In the genomic region with DNA sequence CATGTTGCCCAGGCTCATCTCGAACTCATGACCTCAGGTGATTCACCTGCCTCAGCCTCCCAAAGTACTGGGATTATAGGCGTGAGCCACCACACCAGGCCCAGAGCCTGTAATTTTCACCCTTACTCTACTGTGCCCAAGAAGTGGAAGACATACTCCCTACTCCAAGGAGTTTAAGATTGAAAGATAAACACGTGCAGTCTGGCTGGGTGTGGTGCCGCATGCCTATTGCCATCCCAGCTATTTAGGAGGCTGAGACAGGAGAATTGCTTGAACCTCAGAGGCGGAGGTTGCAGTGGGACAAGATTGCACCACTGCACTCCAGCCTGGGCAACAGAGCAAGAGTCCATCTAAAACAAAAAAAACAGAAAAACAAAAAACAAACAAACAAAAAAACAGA, we compare ENCODE assay signal across 15 cellular contexts.
DNase-seq lines count a peak whose midpoint lies in the region; ATAC-seq and TF ChIP-seq lines count a peak whose summit lies in the region.
"Had no signal": no experiment of that assay in that cellular context is flagged by ENCODE, and none has a peak within 500 bp of the region (broad histone marks: within the 10 kb centered on the region; RNA-seq: fewer than 3 reads in every experiment).

No MANE protein-coding gene starts in this region.

- no peak for ATAC-seq in CD4-positive, alpha-beta T cell (ENCODE audit: poor library complexity)
- no peak for ATAC-seq in activated T-helper 17 cell treated with anti-CD3 and anti-CD28 coated beads, Interleukin-2, amount 50 U/mL, for 72 hours (replicated peaks)
- ATAC-seq in GM21423 (IDR thresholded peaks at IDR 0.05; ENCODE audit: unreplicated experiment), result no peak
- ATAC-seq: K562 had no signal

- no peaks in the 10 kb centered on the region for H3K36me3 Mint-ChIP-seq in activated naive CD4-positive, alpha-beta T cell treated with anti-CD3 and anti-CD28 coated beads, Interleukin-2, amount 50 U/mL, for 24 hours
- H3K36me3 Mint-ChIP-seq in CD4-positive, alpha-beta T cell (ENCODE audit: low read depth), result no peaks in the 10 kb centered on the region
- H3K36me3 Mint-ChIP-seq in activated T-helper 17 cell treated with anti-CD3 and anti-CD28 coated beads, Interleukin-2, amount 50 U/mL, for 72 hours (ENCODE audit: low read depth), result no peaks in the 10 kb centered on the region

- H3K27me3 Mint-ChIP-seq in activated naive CD4-positive, alpha-beta T cell treated with anti-CD3 and anti-CD28 coated beads, Interleukin-2, amount 50 U/mL, for 24 hours, result no peaks in the 10 kb centered on the region
- H3K27me3 Mint-ChIP-seq in CD4-positive, alpha-beta T cell, result no peaks in the 10 kb centered on the region
- H3K27me3 Mint-ChIP-seq in activated T-helper 17 cell treated with anti-CD3 and anti-CD28 coated beads, Interleukin-2, amount 50 U/mL, for 72 hours, result no peaks in the 10 kb centered on the region

- TF ChIP-seq EP300 in sigmoid colon (IDR thresholded peaks at IDR 0.05), result no peak

- no peak overlapping the region for H3K4me3 ChIP-seq in sigmoid colon
- H3K4me3 ChIP-seq: K562 had no signal

- no peak overlapping the region for H3K4me3 Mint-ChIP-seq in activated naive CD4-positive, alpha-beta T cell treated with anti-CD3 and anti-CD28 coated beads, Interleukin-2, amount 50 U/mL, for 24 hours
- no peak overlapping the region for H3K4me3 Mint-ChIP-seq in CD4-positive, alpha-beta T cell
- no peak overlapping the region for H3K4me3 Mint-ChIP-seq in activated T-helper 17 cell treated with anti-CD3 and anti-CD28 coated beads, Interleukin-2, amount 50 U/mL, for 72 hours

- TF ChIP-seq POLR2A in sigmoid colon (IDR thresholded peaks at IDR 0.05), result no peak

- no peak overlapping the region for H3K27ac ChIP-seq in CD4-positive, alpha-beta T cell (ENCODE audit: low read depth, low read length)
- no peak overlapping the region for H3K27ac ChIP-seq in sigmoid colon

- no peaks in the 10 kb centered on the region for H3K27me3 ChIP-seq in CD4-positive, alpha-beta T cell (ENCODE audit: control insufficient read depth, insufficient read depth, low read length)
- H3K27me3 ChIP-seq in sigmoid colon, result no peaks in the 10 kb centered on the region

- peak overlapping the region; percentile 59 for H3K27ac Mint-ChIP-seq in activated naive CD4-positive, alpha-beta T cell treated with anti-CD3 and anti-CD28 coated beads, Interleukin-2, amount 50 U/mL, for 24 hours
- H3K27ac Mint-ChIP-seq in CD4-positive, alpha-beta T cell, result peak overlapping the region; percentile 57
- H3K27ac Mint-ChIP-seq in activated T-helper 17 cell treated with anti-CD3 and anti-CD28 coated beads, Interleukin-2, amount 50 U/mL, for 72 hours, result peak overlapping the region; percentile 30

- H3K36me3 ChIP-seq in sigmoid colon, result no peaks in the 10 kb centered on the region

- CTCF ChIA-PET in CD4-positive, alpha-beta T cell (lab: Charles Lee), result interaction anchor here (0.7 to 1.9 kb wide), 3 partner anchors 241 to 1028 kb away, joined by 3 to 4 read pairs (median 4); partner anchors contain the start of gene RAD52

- peaks cover 0 to 49% (median 41%) of the 10 kb centered on the region in 4 donors for H3K4me1 ChIP-seq in sigmoid colon

- WGBS in sigmoid colon, 2 donors, result 70 to 89% methylated on average over 5 of the region's 5 CpGs

- no peaks in the 10 kb centered on the region for H3K9me3 ChIP-seq in CD4-positive, alpha-beta T cell (ENCODE audit: control insufficient read depth, low read length)
- H3K9me3 ChIP-seq in sigmoid colon, result no peaks in the 10 kb centered on the region

- intact Hi-C loops in CD4-positive, alpha-beta T cell (cut with DNase I, micrococcal nuclease), result loop anchor here in 1 of 2 experiments (10.0 kb wide), 2 partner anchors 92 to 1032 kb away; partner anchors contain the start of gene NINJ2
- intact Hi-C loops in sigmoid colon (cut with DNase I), result loop anchor here (10.0 kb wide), 1 partner anchor 1022 kb away; the partner anchor contains the start of gene FBXL14

- H3K9me3 Mint-ChIP-seq in activated naive CD4-positive, alpha-beta T cell treated with anti-CD3 and anti-CD28 coated beads, Interleukin-2, amount 50 U/mL, for 24 hours, result no peaks in the 10 kb centered on the region
- no peaks in the 10 kb centered on the region for H3K9me3 Mint-ChIP-seq in CD4-positive, alpha-beta T cell
- no peaks in the 10 kb centered on the region for H3K9me3 Mint-ChIP-seq in activated T-helper 17 cell treated with anti-CD3 and anti-CD28 coated beads, Interleukin-2, amount 50 U/mL, for 72 hours

- H3K4me1 Mint-ChIP-seq in activated naive CD4-positive, alpha-beta T cell treated with anti-CD3 and anti-CD28 coated beads, Interleukin-2, amount 50 U/mL, for 24 hours, result peaks cover 47% of the 10 kb centered on the region
- H3K4me1 Mint-ChIP-seq in CD4-positive, alpha-beta T cell (ENCODE audit: low read depth), result peaks cover 41% of the 10 kb centered on the region
- peaks cover 19% of the 10 kb centered on the region for H3K4me1 Mint-ChIP-seq in activated T-helper 17 cell treated with anti-CD3 and anti-CD28 coated beads, Interleukin-2, amount 50 U/mL, for 72 hours

- POLR2A ChIA-PET in CD4-positive, alpha-beta T cell (lab: Charles Lee), result no interaction called here

- no peak for TF ChIP-seq CTCF in CD4-positive, alpha-beta T cell (IDR thresholded peaks at IDR 0.05)
- TF ChIP-seq CTCF in sigmoid colon (IDR thresholded peaks at IDR 0.05), result no peak

- no peak for DNase-seq in activated naive CD4-positive, alpha-beta T cell treated with anti-CD3 and anti-CD28 coated beads, Interleukin-2, amount 50 U/mL, for 16 hours
- no peak for DNase-seq in CD4-positive, alpha-beta T cell
- DNase-seq in sigmoid colon, result peak; percentile 7
- no peak for DNase-seq in ecto neural progenitor cell (ENCODE audit: low spot score)
- no peak for DNase-seq in NCI-H2196 (lab: John Stamatoyannopoulos, UW; ENCODE audit: unreplicated experiment)
- DNase-seq: GOT3, NCI-H1436, NCI-H2029, NCI-H2171 treated with DMSO at 0.1 percent for 48 hours, NCI-H510A, NCI-H774 had no signal
